In genomic region chr14:56120091-56120632, GRCh38 we compare ENCODE assay signal across 8 cellular contexts. TPM values are rescaled to one million over a fixed set of nuclear protein-coding genes. Genes with fewer than 3 reads are reported as not detected.
DNase-seq lines count a peak whose midpoint lies in the region; ATAC-seq and TF ChIP-seq lines count a peak whose summit lies in the region.

No MANE protein-coding gene starts in this region.

- no peaks in the 10 kb centered on the region for H3K9me3 Mint-ChIP-seq in activated CD4-positive, alpha-beta T cell treated with anti-CD3 and anti-CD28 coated beads, Interleukin-2, amount 10 ng/mL, durations not matched to agents 24 days and 14 days

- peak overlapping the region; percentile 83 for H3K4me3 ChIP-seq in osteoblast (ENCODE audit: insufficient read depth, low read length)

- intact Hi-C loops in activated CD4-positive, alpha-beta T cell treated with anti-CD3 and anti-CD28 coated beads, Interleukin-2, amount 10 ng/mL, durations not matched to agents 24 days and 14 days (cut with micrococcal nuclease) = no loop called here

- peaks cover 2% of the 10 kb centered on the region for H3K36me3 Mint-ChIP-seq in activated CD4-positive, alpha-beta T cell treated with anti-CD3 and anti-CD28 coated beads, Interleukin-2, amount 10 ng/mL, durations not matched to agents 24 days and 14 days (ENCODE audit: low read depth)

- peaks cover 8% of the 10 kb centered on the region for H3K79me2 ChIP-seq in osteoblast (ENCODE audit: insufficient read depth, low read length)

- no peak overlapping the region for H3K27ac Mint-ChIP-seq in activated CD4-positive, alpha-beta T cell treated with anti-CD3 and anti-CD28 coated beads, Interleukin-2, amount 10 ng/mL, durations not matched to agents 24 days and 14 days

- H3K27me3 Mint-ChIP-seq in activated CD4-positive, alpha-beta T cell treated with anti-CD3 and anti-CD28 coated beads, Interleukin-2, amount 10 ng/mL, durations not matched to agents 24 days and 14 days = peaks cover 39% of the 10 kb centered on the region

- in situ Hi-C loops in KBM-7 (cut with MboI; ENCODE audit: low pct_unique_long_range_greater_than_20kb, low sequenced_read_pairs) = no loop called here

- no peaks in the 10 kb centered on the region for H3K27me3 ChIP-seq in osteoblast (ENCODE audit: insufficient read depth, low read length)

- peaks cover 33% of the 10 kb centered on the region for H3K4me1 Mint-ChIP-seq in activated CD4-positive, alpha-beta T cell treated with anti-CD3 and anti-CD28 coated beads, Interleukin-2, amount 10 ng/mL, durations not matched to agents 24 days and 14 days

- no peak for ATAC-seq in GM19467 (IDR thresholded peaks at IDR 0.05; ENCODE audit: unreplicated experiment)

- H3K4me2 ChIP-seq in osteoblast (ENCODE audit: insufficient read depth, low read length) = peak overlapping the region; percentile 87

- no peak for TF ChIP-seq CTCF in osteoblast (IDR thresholded peaks at IDR 0.05; ENCODE audit: extremely low read depth, low read depth, low read length)

- peak overlapping the region; percentile 80 for H3K4me3 Mint-ChIP-seq in activated CD4-positive, alpha-beta T cell treated with anti-CD3 and anti-CD28 coated beads, Interleukin-2, amount 10 ng/mL, durations not matched to agents 24 days and 14 days

- no peaks in the 10 kb centered on the region for H3K36me3 ChIP-seq in osteoblast (ENCODE audit: insufficient read depth, low read length)

- H3K9me3 ChIP-seq in osteoblast (ENCODE audit: low read depth, low read length) = no peaks in the 10 kb centered on the region

- no peak overlapping the region for H3K27ac ChIP-seq in osteoblast (ENCODE audit: low read depth, low read length)

- no peaks in the 10 kb centered on the region for H4K20me1 ChIP-seq in osteoblast (ENCODE audit: insufficient read depth, low read length)

- peak overlapping the region; percentile 72 for H2AFZ ChIP-seq in osteoblast (ENCODE audit: low read length)

- H3K4me1 ChIP-seq in osteoblast (ENCODE audit: insufficient read depth, low read length) = peaks cover 13% of the 10 kb centered on the region

- no peak for DNase-seq in activated CD4-positive, alpha-beta T cell treated with anti-CD3 and anti-CD28 coated beads, Interleukin-2, amount 10 ng/mL, durations not matched to agents 24 days and 14 days
- no peak for DNase-seq in activated CD4-positive, alpha-beta T cell treated with anti-CD3 and anti-CD28 coated beads, Interleukin-2, amount 50 U/mL, for 1 hour
- DNase-seq in RPMI7951 (ENCODE audit: low read depth) (peak; percentile 7), fibroblast of gingiva (ENCODE audit: low read depth) (peak; percentile 23), osteoblast (ENCODE audit: insufficient read length, low spot score, missing footprints) (peak; percentile 68), KBM-7 (no peak), glomerular visceral epithelial cell (ENCODE audit: extremely low spot score) (no peak)

RNA-seq across cellular contexts. Expression of gene PELI2, which starts 2.0 kb away (rescaled TPM):
- 2.8 and 3.0 TPM in 2 replicates for total RNA-seq in activated CD4-positive, alpha-beta T cell treated with anti-CD3 and anti-CD28 coated beads, Interleukin-2, amount 10 ng/mL, durations not matched to agents 24 days and 14 days
- 0.59 and 0.84 TPM in 2 replicates for total RNA-seq in RPMI7951 (2014; rRNA removed; shearing (Covaris generic))
- 14.1 and 20.3 TPM in 2 replicates for total RNA-seq in osteoblast

Comparison
In these comparisons a context has a peak if more than half of its experiments do, and no peak if none do; other contexts are left out.
1. DNase-seq: peak in RPMI7951 (single experiment), fibroblast of gingiva (single experiment) and osteoblast (single experiment); none in activated CD4-positive, alpha-beta T cell treated with anti-CD3 and anti-CD28 coated beads, Interleukin-2, amount 10 ng/mL, durations not matched to agents 24 days and 14 days (single experiment), activated CD4-positive, alpha-beta T cell treated with anti-CD3 and anti-CD28 coated beads, Interleukin-2, amount 50 U/mL, for 1 hour (single experiment), KBM-7 (single experiment) and glomerular visceral epithelial cell (single experiment).